In the genomic region with DNA sequence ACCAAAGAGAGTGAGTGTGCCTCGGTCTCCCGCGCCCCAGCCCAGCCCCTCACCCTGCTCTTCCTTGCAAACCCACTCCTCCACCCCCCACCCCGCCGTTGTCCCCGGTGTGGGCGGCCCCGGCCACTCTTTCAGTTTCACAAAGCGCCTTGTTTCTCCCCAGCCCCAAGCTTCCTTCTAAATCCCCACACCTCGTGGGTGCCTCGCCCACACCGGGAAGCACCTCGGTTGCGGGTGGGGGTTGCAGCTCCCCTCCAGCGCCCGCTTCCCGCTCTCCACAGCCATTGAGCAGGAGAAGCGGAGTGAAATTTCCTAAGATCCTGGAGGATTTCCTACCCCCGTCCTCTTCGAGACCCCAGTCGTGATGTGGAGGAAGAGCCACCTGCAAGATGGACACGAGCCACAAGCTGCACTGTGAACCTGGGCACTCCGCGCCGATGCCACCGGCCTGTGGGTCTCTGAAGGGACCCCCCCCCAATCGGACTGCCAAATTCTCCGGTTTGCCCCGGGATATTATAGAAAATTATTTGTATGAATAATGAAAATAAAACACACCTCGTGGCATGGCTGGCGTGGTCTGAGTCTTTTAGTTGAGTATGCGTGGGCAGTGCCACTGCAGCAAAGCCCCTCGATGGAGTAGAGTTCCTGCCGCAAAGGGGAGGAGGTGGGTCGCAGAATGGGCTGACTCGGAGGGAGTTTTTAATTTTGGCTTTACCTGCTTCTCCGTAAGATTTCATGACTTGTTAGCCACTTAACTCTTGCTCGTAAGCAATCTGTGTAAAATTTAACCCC, we compare ENCODE assay signal across 8 cellular contexts. TPM values are rescaled to one million over a fixed set of nuclear protein-coding genes. Genes with fewer than 3 reads are reported as not detected.
A peak's percentile ranks its signal among the peaks of the same experiment; 100 is the strongest.
DNase-seq lines count a peak whose midpoint lies in the region; ATAC-seq, FAIRE-seq and TF ChIP-seq lines count a peak whose summit lies in the region.

No MANE protein-coding gene starts in this region.

- WGBS in H1 (ENCODE audit: extremely low coverage in 1 of 2, insufficient coverage in 1 of 2, insufficient read length in 1 of 2, insufficient replicate concordance in 2 of 2, low coverage in 1 of 2, low lambda C conversion rate in 2 of 2, missing lambda C conversion rate in 1 of 2), 2 experiments: 7% methylated on average over 32 of the region's 38 CpGs; no CpG with 5 or more reads in 1 of the 2 experiments
- under 1% methylated on average over 38 of the region's 38 CpGs for WGBS in thymus

- no peak overlapping the region for H2AFZ ChIP-seq in H1 (ENCODE audit: low read length)

- peaks cover 0 to 12% of the 10 kb centered on the region in 2 experiments; a peak in 1 of 4 replicates for H3K79me2 ChIP-seq in H1 (ENCODE audit: control insufficient read depth in 1 of 2, insufficient read depth in 2 of 2, low read length in 2 of 2)

- H3K36me3 ChIP-seq in H1 (ENCODE audit: control insufficient read depth in 2 of 4, insufficient read depth in 4 of 4, low read length in 3 of 4): peaks cover 0 to 8% (median 0%) of the 10 kb centered on the region in 4 experiments; a peak in 3 of 8 replicates
- H3K36me3 ChIP-seq in mucosa of rectum (ENCODE audit: control insufficient read depth in 2 of 2, insufficient read depth in 2 of 2, low read length in 2 of 2): peaks cover 0 to 4% of the 10 kb centered on the region in 2 donors
- H3K36me3 ChIP-seq in thymus (ENCODE audit: control insufficient read depth, insufficient read depth): peaks cover 6% of the 10 kb centered on the region

- CTCF ChIA-PET in H1 (lab: Charles Lee; ENCODE audit: partially characterized antibody): interaction anchor here (0.6 to 3.5 kb wide), 3 partner anchors 14 to 379 kb away, joined by 3 to 22 read pairs (median 4); no protein-coding TSS in a partner anchor

- no peak overlapping the region for H2BK20ac ChIP-seq in H1 (ENCODE audit: low read length)

- peaks cover 0 to 9% of the 10 kb centered on the region in 2 experiments for H4K20me1 ChIP-seq in H1 (replicated peaks in 1 of 2; ENCODE audit: control insufficient read depth in 1 of 2, insufficient read depth in 2 of 2, low read length in 2 of 2)

- no peak for TF ChIP-seq POLR2A in H1 (IDR thresholded peaks at IDR 0.05; ENCODE audit: control extremely low read depth in 1 of 2, low read depth in 2 of 2, low read length in 2 of 2)

- H2AK5ac ChIP-seq in H1 (ENCODE audit: low read depth, low read length): no peak overlapping the region

- peak overlapping the region; percentile 51; the same call in 1 of the 2 replicates for H3K18ac ChIP-seq in H1 (ENCODE audit: extremely low read depth, low read length)

- H3K14ac ChIP-seq in H1 (ENCODE audit: insufficient read length): no peak overlapping the region

- no peak for TF ChIP-seq RAD21 in H1 (IDR thresholded peaks at IDR 0.05 in 1 of 2, conservative IDR thresholded peaks at IDR 0.05 in 1 of 2; ENCODE audit: low read depth in 2 of 2, low read length in 2 of 2)

- H3K23me2 ChIP-seq in H1 (ENCODE audit: low read depth, low read length): peaks cover 20% of the 10 kb centered on the region

- H3K4me3 ChIP-seq in H1 (ENCODE audit: extremely low read depth in 1 of 4, insufficient read depth in 2 of 4, low read depth in 3 of 4, low read length in 4 of 4): peak overlapping the region; percentile 82 to 99 (median 90)
- H3K4me3 ChIP-seq in mucosa of rectum (ENCODE audit: low read length in 2 of 2): peak overlapping the region; percentile 76 to 96
- peak overlapping the region; percentile 90 for H3K4me3 ChIP-seq in thymus (ENCODE audit: low read length)

- peak; percentile 21 for DNase-seq in AG20443 (ENCODE audit: low spot score)
- DNase-seq in activated CD4-positive, alpha-beta T cell treated with anti-CD3 and anti-CD28 coated beads for 48 hours: peak; percentile 73
- DNase-seq in H1 (ENCODE audit: low read depth in 1 of 2, low spot score in 2 of 2): no peak
- no peak for DNase-seq in medulla oblongata (ENCODE audit: extremely low spot score)

- H2BK120ac ChIP-seq in H1 (replicated peaks; ENCODE audit: low read depth, low read length): no peak overlapping the region

- H4K91ac ChIP-seq in H1 (replicated peaks; ENCODE audit: insufficient read length, low read length): peak overlapping the region; percentile 92

- no peaks in the 10 kb centered on the region for H3K79me1 ChIP-seq in H1 (ENCODE audit: low read depth, low read length)

- no peak overlapping the region for H3K23ac ChIP-seq in H1 (ENCODE audit: insufficient read length)

- H3K9ac ChIP-seq in H1 (replicated peaks in 1 of 4; ENCODE audit: extremely low read depth in 1 of 4, low read depth in 3 of 4, low read length in 3 of 4): peak overlapping the region; percentile 63 to 79 (median 71)
- peak overlapping the region; percentile 97 to 98 for H3K9ac ChIP-seq in mucosa of rectum (ENCODE audit: low read depth in 1 of 2, low read length in 2 of 2)

- FAIRE-seq in H1 (lab: Jason Lieb, UNC): no peak

- TF ChIP-seq EP300 in H1 (IDR thresholded peaks at IDR 0.05; ENCODE audit: borderline replicate concordance in 1 of 2, low read depth in 2 of 2, low read length in 2 of 2): no peak

- no peak overlapping the region; the same call in 1 of the 2 replicates for H2BK12ac ChIP-seq in H1 (ENCODE audit: low read depth, low read length)

- H2BK15ac ChIP-seq in H1 (ENCODE audit: low read length): no peak overlapping the region

- peak overlapping the region; percentile 94 for H3K4ac ChIP-seq in H1 (replicated peaks; ENCODE audit: insufficient read length, low read depth, low read length)

- H3K56ac ChIP-seq in H1 (replicated peaks; ENCODE audit: insufficient read length, low read depth, low read length): no peak overlapping the region

- peak overlapping the region; percentile 84 to 99 for H3K4me2 ChIP-seq in H1 (ENCODE audit: insufficient read depth in 1 of 2, low read depth in 2 of 2, low read length in 2 of 2)

- H3K27me3 ChIP-seq in H1 (replicated peaks in 1 of 4; ENCODE audit: control insufficient read depth in 3 of 4, extremely low read depth in 1 of 4, insufficient read depth in 3 of 4, low read length in 3 of 4) (peaks cover 0 to 10% (median 8%) of the 10 kb centered on the region in 4 experiments; a peak in 6 of 7 replicates), mucosa of rectum (ENCODE audit: control insufficient read depth in 2 of 2, insufficient read depth in 2 of 2, low read length in 2 of 2) (no peaks in the 10 kb centered on the region), thymus (ENCODE audit: control insufficient read depth, insufficient read depth) (no peaks in the 10 kb centered on the region)

- peak; percentile 14 for ATAC-seq in GM19328 (IDR thresholded peaks at IDR 0.05; ENCODE audit: unreplicated experiment)
- peak; percentile 24 for ATAC-seq in HG03378 (IDR thresholded peaks at IDR 0.05; ENCODE audit: unreplicated experiment)

- peak overlapping the region; percentile 62; the same call in 1 of the 2 replicates for H3K27ac ChIP-seq in H1 (ENCODE audit: low read depth, low read length)
- peak overlapping the region; percentile 98 to 99 for H3K27ac ChIP-seq in mucosa of rectum (ENCODE audit: low read depth in 2 of 2, low read length in 2 of 2)
- peak overlapping the region; percentile 98 for H3K27ac ChIP-seq in thymus (ENCODE audit: low read depth)

- POLR2A ChIA-PET in H1 (lab: Charles Lee; ENCODE audit: partially characterized antibody): interaction anchor here (0.8 to 3.3 kb wide), 13 partner anchors 11 to 106 kb away, joined by 3 to 25 read pairs (median 5); no protein-coding TSS in a partner anchor

- H3K4me1 ChIP-seq in H1 (replicated peaks in 1 of 4; ENCODE audit: control insufficient read depth in 3 of 4, insufficient read depth in 4 of 4, low read length in 3 of 4) (peaks cover 0 to 14% (median 7%) of the 10 kb centered on the region in 4 experiments), mucosa of rectum (ENCODE audit: control insufficient read depth in 2 of 2, insufficient read depth in 2 of 2, low read length in 2 of 2) (peaks cover 3 to 4% of the 10 kb centered on the region in 2 donors), thymus (ENCODE audit: control insufficient read depth, insufficient read depth, low read length) (peaks cover 7% of the 10 kb centered on the region)

- TF ChIP-seq CTCF in H1 (IDR thresholded peaks at IDR 0.05; ENCODE audit: control extremely low read depth in 1 of 3, insufficient read depth in 1 of 3, low read depth in 1 of 3, low read length in 3 of 3): no peak

- H3K9me3 ChIP-seq in H1 (ENCODE audit: insufficient read depth in 2 of 2, low read depth in 1 of 2, low read length in 1 of 2): no peaks in the 10 kb centered on the region; a peak in 1 of 4 replicates
- no peaks in the 10 kb centered on the region for H3K9me3 ChIP-seq in mucosa of rectum (ENCODE audit: control insufficient read depth in 2 of 2, low read length in 2 of 2)
- H3K9me3 ChIP-seq in thymus (ENCODE audit: control insufficient read depth): no peaks in the 10 kb centered on the region

- no peak overlapping the region for H4K5ac ChIP-seq in H1 (ENCODE audit: insufficient read length, low read depth, low read length)

- peak overlapping the region; percentile 66 for H4K8ac ChIP-seq in H1 (ENCODE audit: extremely low read depth, insufficient read depth, low read length)

- H2BK5ac ChIP-seq in H1 (ENCODE audit: low read depth, low read length): peak overlapping the region; percentile 82; the same call in 1 of the 2 replicates

TF ChIP-seq in H1, 55 proteins besides CTCF, POLR2A, EP300 and RAD21 (continues in another document):
- TF ChIP-seq KDM4A (IDR thresholded peaks at IDR 0.05; ENCODE audit: low read depth, low read length, severe bottlenecking): peak; percentile 10
- TF ChIP-seq KDM5A (IDR thresholded peaks at IDR 0.05; ENCODE audit: low read length): no peak

RNA-seq across cellular contexts. Expression of a gene that starts 0.8 kb away (rescaled TPM):
- 1,075 and 1,095 TPM in 2 replicates for total RNA-seq in H1 (2021; fragmentation: NEBNext Ultra II Directional; extraction: Animal tissue kit (Norgen Biotek cat#: 25700))
- polyA plus RNA-seq in H1 (2011; rRNA removed) (593 and 852 TPM in 2 replicates), thymus (5,628 TPM)
- polyA plus RNA-seq in H1 (2011; cell fraction: cytosol; rRNA removed): 1,307 TPM
- 850 TPM for polyA plus RNA-seq in H1 (2011; cell fraction: nucleus; rRNA removed)
- polyA plus RNA-seq in H1 (2012, experiment 1 of 2): 1,219 to 1,602 TPM (median 1,382 TPM) in 4 replicates
- polyA plus RNA-seq in H1 (2012, experiment 2 of 2): 5,019 TPM
- polyA plus RNA-seq in H1 (2013, experiment 1 of 2): 1,059 TPM
- 1,056 TPM for polyA plus RNA-seq in H1 (2013, experiment 2 of 2)
- 80.7 and 118 TPM in 2 replicates for polyA minus RNA-seq in H1 (2011; rRNA and poly(A)+ RNA removed)
- 145 TPM for polyA minus RNA-seq in H1 (2011; cell fraction: cytosol; rRNA and poly(A)+ RNA removed)
- 80.6 TPM for polyA minus RNA-seq in H1 (2011; cell fraction: nucleus; rRNA and poly(A)+ RNA removed)

RNA-seq across cellular contexts. Expression of a gene that starts 25.4 kb away (rescaled TPM):
- 18.6 and 19.7 TPM in 2 replicates for total RNA-seq in H1 (2021; fragmentation: NEBNext Ultra II Directional; extraction: Animal tissue kit (Norgen Biotek cat#: 25700))
- polyA plus RNA-seq in H1 (2011; rRNA removed): 17.3 and 17.6 TPM in 2 replicates
- polyA plus RNA-seq in H1 (2011; cell fraction: cytosol; rRNA removed): 11.8 TPM
- 60.0 TPM for polyA plus RNA-seq in H1 (2011; cell fraction: nucleus; rRNA removed)
- polyA plus RNA-seq in H1 (2012, experiment 1 of 2): 14.8 to 18.1 TPM (median 16.3 TPM) in 4 replicates
- polyA plus RNA-seq in H1 (2012, experiment 2 of 2): 7.3 TPM
- 27.0 TPM for polyA plus RNA-seq in H1 (2013, experiment 1 of 2)
- polyA plus RNA-seq in H1 (2013, experiment 2 of 2): 24.8 TPM
- polyA minus RNA-seq in H1 (2011; rRNA and poly(A)+ RNA removed): 58.8 and 70.9 TPM in 2 replicates
- 22.2 TPM for polyA minus RNA-seq in H1 (2011; cell fraction: cytosol; rRNA and poly(A)+ RNA removed)
- 67.6 TPM for polyA minus RNA-seq in H1 (2011; cell fraction: nucleus; rRNA and poly(A)+ RNA removed)
- polyA plus RNA-seq in thymus: 13.8 TPM

Comparison
In these comparisons a context has a peak if more than half of its experiments do, and no peak if none do; other contexts are left out.
1. DNase-seq: peak in AG20443 (single experiment) and activated CD4-positive, alpha-beta T cell treated with anti-CD3 and anti-CD28 coated beads for 48 hours (single experiment); none in H1 (0 of 2) and medulla oblongata (single experiment).
2. Peak in every context shown above with its lines, with median percentiles within 50 percentile points of each other: H3K27ac ChIP-seq and H3K4me3 ChIP-seq.